Comparison of ENCODE assay signal across 26 cellular contexts in the genomic region with DNA sequence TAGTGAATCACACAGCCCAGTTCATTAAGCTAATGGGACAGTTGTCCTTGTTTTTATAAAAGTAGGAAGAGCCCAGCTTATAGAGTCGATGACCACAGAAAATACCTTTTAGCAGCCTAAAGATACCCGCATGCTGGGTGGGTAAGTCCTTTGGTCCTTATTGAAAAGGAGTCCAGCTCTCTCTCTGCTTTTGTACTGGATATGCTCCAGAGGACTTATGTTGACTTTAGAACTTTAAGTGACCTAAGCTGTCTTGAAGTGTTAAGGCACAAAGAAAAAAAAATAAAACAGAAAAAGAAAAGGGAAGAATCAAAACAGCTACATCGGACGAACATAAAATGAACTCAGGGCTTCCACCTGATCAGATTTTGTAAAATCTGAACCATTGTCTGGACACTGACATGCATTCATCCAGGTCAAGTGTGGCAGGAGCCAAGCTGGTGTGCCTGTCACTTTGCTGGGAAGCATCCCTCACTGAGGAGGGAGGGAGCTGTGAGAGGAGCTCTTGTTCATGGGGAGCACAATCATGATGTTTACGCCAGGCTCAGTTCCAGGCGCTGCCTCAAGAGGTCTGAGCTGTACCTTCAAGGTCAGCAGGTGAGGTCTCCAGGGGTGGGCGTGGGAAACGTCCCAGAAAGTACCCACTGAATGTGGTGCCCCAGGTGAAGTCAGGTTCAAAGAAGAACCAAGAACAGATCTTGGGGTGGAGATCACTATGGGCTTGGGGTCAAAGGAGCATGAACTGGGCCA. TPM values are rescaled to one million over a fixed set of nuclear protein-coding genes. Genes with fewer than 3 reads are reported as not detected.
DNase-seq lines count a peak whose midpoint lies in the region; ATAC-seq and TF ChIP-seq lines count a peak whose summit lies in the region.
"Had no signal": no experiment of that assay in that cellular context is flagged by ENCODE, and none has a peak within 500 bp of the region (broad histone marks: within the 10 kb centered on the region; RNA-seq: fewer than 3 reads in every experiment).

No MANE protein-coding gene starts in this region.

- H3K9me3 ChIP-seq in right atrium auricular region (peaks cover 5 to 10% of the 10 kb centered on the region in 2 donors), lung (ENCODE audit: control insufficient read depth in 2 of 2, insufficient read depth in 1 of 2, low read length in 1 of 2) (no peaks in the 10 kb centered on the region)
- no peaks in the 10 kb centered on the region for H3K9me3 ChIP-seq in effector memory CD4-positive, alpha-beta T cell (ENCODE audit: control insufficient read depth, low read length)
- H3K9me3 ChIP-seq: A549, HAP-1 had no signal

- POLR2A ChIA-PET in activated CD4-positive, alpha-beta T cell treated with anti-CD3 and anti-CD28 coated beads, Interleukin-2, amount 10 ng/mL, durations not matched to agents 7 days and 5 days (lab: Charles Lee): no interaction called here

- H3K4me3 ChIP-seq in right atrium auricular region (no peak overlapping the region), epithelial cell of proximal tubule (ENCODE audit: low read depth, low read length) (no peak overlapping the region), lung (no peak overlapping the region)
- no peak overlapping the region for H3K4me3 ChIP-seq in effector memory CD4-positive, alpha-beta T cell (ENCODE audit: insufficient read depth, low read depth, low read length, poor library complexity, severe bottlenecking)
- H3K4me3 ChIP-seq: A549, HAP-1, K562 had no signal

- H3K27me3 Mint-ChIP-seq in activated CD4-positive, alpha-beta T cell treated with anti-CD3 and anti-CD28 coated beads, Interleukin-2, amount 10 ng/mL, durations not matched to agents 7 days and 5 days: no peaks in the 10 kb centered on the region

- no peak overlapping the region for H3K4me3 Mint-ChIP-seq in activated CD4-positive, alpha-beta T cell treated with anti-CD3 and anti-CD28 coated beads, Interleukin-2, amount 10 ng/mL, durations not matched to agents 7 days and 5 days
- H3K4me3 Mint-ChIP-seq: CD4-positive, alpha-beta memory T cell; HFFc6 had no signal

- no peaks in the 10 kb centered on the region for H3K9me3 Mint-ChIP-seq in activated CD4-positive, alpha-beta T cell treated with anti-CD3 and anti-CD28 coated beads, Interleukin-2, amount 10 ng/mL, durations not matched to agents 7 days and 5 days

- TF ChIP-seq CTCF in right atrium auricular region (IDR thresholded peaks at IDR 0.05) (no peak), epithelial cell of proximal tubule (conservative IDR thresholded peaks at IDR 0.05; ENCODE audit: low read depth, low read length) (peak; percentile 4), lung (IDR thresholded peaks at IDR 0.05; ENCODE audit: control extremely low read depth, extremely low read depth) (no peak)

- WGBS in lung, 2 donors: 62 to 68% methylated on average over 8 of the region's 8 CpGs

- no peaks in the 10 kb centered on the region for H3K4me1 Mint-ChIP-seq in activated CD4-positive, alpha-beta T cell treated with anti-CD3 and anti-CD28 coated beads, Interleukin-2, amount 10 ng/mL, durations not matched to agents 7 days and 5 days
- H3K4me1 Mint-ChIP-seq: CD4-positive, alpha-beta memory T cell had no signal

- H3K36me3 Mint-ChIP-seq in activated CD4-positive, alpha-beta T cell treated with anti-CD3 and anti-CD28 coated beads, Interleukin-2, amount 10 ng/mL, durations not matched to agents 7 days and 5 days (ENCODE audit: low read depth): no peaks in the 10 kb centered on the region
- H3K36me3 Mint-ChIP-seq: CD4-positive, alpha-beta memory T cell had no signal

- H3K27me3 ChIP-seq in right atrium auricular region (no peaks in the 10 kb centered on the region), lung (ENCODE audit: control insufficient read depth, insufficient read depth) (no peaks in the 10 kb centered on the region)
- H3K27me3 ChIP-seq in effector memory CD4-positive, alpha-beta T cell (replicated peaks; ENCODE audit: control insufficient read depth, insufficient read depth, low read length, poor library complexity, severe bottlenecking): no peaks in the 10 kb centered on the region

- H3K27ac ChIP-seq in right atrium auricular region (peak overlapping the region; percentile 11 to 28), lung (ENCODE audit: low read depth in 1 of 2, low read length in 1 of 2) (no peak overlapping the region), substantia nigra (ENCODE audit: low read depth, low read length, poor library complexity, severe bottlenecking) (peak overlapping the region; percentile 16)
- no peak overlapping the region for H3K27ac ChIP-seq in effector memory CD4-positive, alpha-beta T cell (ENCODE audit: insufficient read depth, low read length, poor library complexity, severe bottlenecking)
- H3K27ac ChIP-seq: A549, RWPE1 had no signal

- DNase-seq in right atrium auricular region (ENCODE audit: low spot score) (no peak), left cardiac atrium (no peak), epithelial cell of proximal tubule (ENCODE audit: low read depth) (no peak), lung (ENCODE audit: low spot score) (no peak), substantia nigra (lab: John Stamatoyannopoulos, UW) (no peak)
- no peak for DNase-seq in activated CD4-positive, alpha-beta T cell treated with anti-CD3 and anti-CD28 coated beads, Interleukin-2, amount 10 ng/mL, durations not matched to agents 7 days and 5 days
- DNase-seq in effector memory CD4-positive, alpha-beta T cell: no peak
- DNase-seq: C1 segment of cervical spinal cord; CD4-positive, alpha-beta memory T cell; COR-L47; GOT3; HFFc6; NCI-H1436; NCI-H187; NCI-H2081 treated with DMSO at 0.1 percent for 48 hours; NCI-H226; NCI-H510A; NCI-H69; SIG-M5 had no signal

- no peaks in the 10 kb centered on the region for H3K36me3 ChIP-seq in right atrium auricular region
- H3K36me3 ChIP-seq in lung (ENCODE audit: control insufficient read depth in 2 of 2, insufficient read depth in 2 of 2, low read length in 2 of 2): no peaks in the 10 kb centered on the region
- no peaks in the 10 kb centered on the region for H3K36me3 ChIP-seq in effector memory CD4-positive, alpha-beta T cell (ENCODE audit: control insufficient read depth, insufficient read depth, low read length)
- H3K36me3 ChIP-seq: HAP-1 had no signal

- intact Hi-C loops in left cardiac atrium (cut with DNase I): loop anchor here in 1 of 2 donors (5.0 kb wide), 1 partner anchor 1596 kb away; no protein-coding TSS in a partner anchor

- no peak for ATAC-seq in left cardiac atrium
- peak; percentile 32 for ATAC-seq in lung (ENCODE audit: insufficient read depth, low FRiP score)
- ATAC-seq in HG03571 (IDR thresholded peaks at IDR 0.05; ENCODE audit: unreplicated experiment): no peak
- ATAC-seq: A549, K562 had no signal

- CTCF ChIA-PET in activated CD4-positive, alpha-beta T cell treated with anti-CD3 and anti-CD28 coated beads, Interleukin-2, amount 10 ng/mL, durations not matched to agents 7 days and 5 days (lab: Charles Lee): no interaction called here

- H3K4me1 ChIP-seq in right atrium auricular region: peaks cover 0 to 13% of the 10 kb centered on the region in 2 donors
- H3K4me1 ChIP-seq in lung (ENCODE audit: control insufficient read depth in 2 of 2, insufficient read depth in 2 of 2, low read length in 2 of 2): peaks cover 5 to 8% of the 10 kb centered on the region in 2 donors
- H3K4me1 ChIP-seq in effector memory CD4-positive, alpha-beta T cell (ENCODE audit: control insufficient read depth, insufficient read depth, low read length, poor library complexity, severe bottlenecking): no peaks in the 10 kb centered on the region
- H3K4me1 ChIP-seq: A549, HAP-1 had no signal

- H3K27ac Mint-ChIP-seq in activated CD4-positive, alpha-beta T cell treated with anti-CD3 and anti-CD28 coated beads, Interleukin-2, amount 10 ng/mL, durations not matched to agents 7 days and 5 days: no peak overlapping the region
- H3K27ac Mint-ChIP-seq: CD4-positive, alpha-beta memory T cell; HFFc6 had no signal

RNA-seq across cellular contexts. Expression of a gene that starts 28.9 kb away (rescaled TPM):
- total RNA-seq in right atrium auricular region (not detected), left cardiac atrium (not detected), epithelial cell of proximal tubule (not detected in 2 replicates), lung (not detected)
- not detected for polyA plus RNA-seq in lung
- not detected for total RNA-seq in activated CD4-positive, alpha-beta T cell treated with anti-CD3 and anti-CD28 coated beads, Interleukin-2, amount 10 ng/mL, durations not matched to agents 7 days and 5 days
- total RNA-seq: CD4-positive, alpha-beta memory T cell; HFFc6; K562; M059J; OCI-LY7 had no signal
- polyA plus RNA-seq: A549; CD4-positive, alpha-beta memory T cell; K562 had no signal

Comparison
In these comparisons a context has a peak if more than half of its experiments do, and no peak if none do; other contexts are left out.
1. H3K27ac ChIP-seq: peak in right atrium auricular region (2 of 2) and substantia nigra (single experiment); none in lung (0 of 2) and effector memory CD4-positive, alpha-beta T cell (single experiment).